In the genomic region with DNA sequence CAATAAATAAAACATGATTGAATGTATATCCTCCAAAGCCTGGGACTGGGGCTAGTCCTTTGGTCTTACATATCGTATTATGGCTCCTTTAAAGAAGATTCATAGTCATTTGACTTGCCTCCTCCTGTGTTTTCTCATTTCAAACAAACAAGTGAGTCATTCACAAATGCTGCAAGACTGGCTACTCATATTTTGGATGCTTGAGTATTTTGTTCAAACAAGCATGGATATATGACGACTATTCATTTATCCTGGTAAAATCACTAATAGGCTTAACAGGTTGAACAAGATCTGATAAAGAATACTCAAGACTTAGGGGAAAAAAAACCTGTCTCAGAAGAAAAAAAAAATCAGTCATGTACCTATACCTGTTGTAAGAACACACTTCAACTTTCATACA, we compare ENCODE assay signal across 15 cellular contexts.
DNase-seq lines count a peak whose midpoint lies in the region; ATAC-seq, FAIRE-seq and TF ChIP-seq lines count a peak whose summit lies in the region.
"Had no signal": no experiment of that assay in that cellular context is flagged by ENCODE, and none has a peak within 500 bp of the region (broad histone marks: within the 10 kb centered on the region; RNA-seq: fewer than 3 reads in every experiment).

No MANE protein-coding gene starts in this region.

- H2BK120ac ChIP-seq in mesenchymal stem cell (ENCODE audit: low read depth, low read length) = no peak overlapping the region

- no peak for TF ChIP-seq POLR2A in body of pancreas (IDR thresholded peaks at IDR 0.05)

- no peak overlapping the region for H3K18ac ChIP-seq in mesenchymal stem cell (ENCODE audit: low read depth in 1 of 2, low read length in 2 of 2)

- H2AFZ ChIP-seq in mesenchymal stem cell (ENCODE audit: low read depth, low read length) = no peak overlapping the region

- TF ChIP-seq CTCF in body of pancreas (IDR thresholded peaks at IDR 0.05) = no peak

- H2BK12ac ChIP-seq in mesenchymal stem cell (ENCODE audit: low read length in 2 of 2) = no peak overlapping the region

- H2BK15ac ChIP-seq in mesenchymal stem cell (ENCODE audit: low read depth, poor library complexity, severe bottlenecking) = no peak overlapping the region

- H3K9ac ChIP-seq in mesenchymal stem cell (ENCODE audit: low read length) = peak overlapping the region; percentile 28

- peaks cover 17% of the 10 kb centered on the region for H3K79me1 ChIP-seq in mesenchymal stem cell (replicated peaks; ENCODE audit: low read length, poor library complexity, severe bottlenecking)

- H3K14ac ChIP-seq in mesenchymal stem cell (ENCODE audit: low read length in 2 of 2) = no peak overlapping the region

- H4K91ac ChIP-seq in mesenchymal stem cell (ENCODE audit: low read length) = no peak overlapping the region

- DNase-seq in ELR (ENCODE audit: low read depth) (peak; percentile 57), NCI-H69 (lab: John Stamatoyannopoulos, UW) (peak; percentile 43), epithelial cell of prostate (ENCODE audit: low read depth, low spot score) (peak; percentile 93), mesenchymal stem cell (peak; percentile 80), body of pancreas (no peak), dedifferentiated amniotic fluid mesenchymal stem cell (ENCODE audit: extremely low spot score) (no peak), frontal cortex (ENCODE audit: low spot score in 2 of 2) (no peak), NCI-H2029 (lab: John Stamatoyannopoulos, UW) (no peak)
- DNase-seq: activated CD8-positive, alpha-beta T cell treated with anti-CD3 and anti-CD28 coated beads, Interleukin-2, amount 10 ng/mL, durations not matched to agents 7 days and 5 days; activated effector memory CD4-positive, alpha-beta T cell treated with Interleukin-2 at 50 U/mL for 16 hours; aorta; mucosa of descending colon; NCI-H345; small intestine; stimulated activated naive B cell treated with anti-CD40 and anti-IgM and Interleukin-4, amounts not matched to agents 10 μg/mL and 1 μg/mL and 100 μg/mL, for 72 hours had no signal

- no peak for ATAC-seq in body of pancreas
- ATAC-seq: activated CD8-positive, alpha-beta T cell treated with anti-CD3 and anti-CD28 coated beads, Interleukin-2, amount 10 ng/mL, durations not matched to agents 7 days and 5 days; mucosa of descending colon; stimulated activated naive B cell treated with anti-CD40 and anti-IgM and Interleukin-4, amounts not matched to agents 10 μg/mL and 1 μg/mL and 100 μg/mL, for 72 hours had no signal

- no peak overlapping the region for H3K4ac ChIP-seq in mesenchymal stem cell (ENCODE audit: low read depth in 1 of 2, low read length in 2 of 2)

- H2AK5ac ChIP-seq in mesenchymal stem cell (ENCODE audit: low read length, severe bottlenecking) = no peak overlapping the region

- H3K27ac ChIP-seq in epithelial cell of prostate (peak overlapping the region; percentile 59), mesenchymal stem cell (ENCODE audit: low read length, poor library complexity, severe bottlenecking) (no peak overlapping the region), body of pancreas (no peak overlapping the region)

- WGBS in mesenchymal stem cell = 20% methylated on average over 1 of the region's 2 CpGs
- WGBS in body of pancreas, 2 donors = 67 to 68% methylated on average over 2 of the region's 2 CpGs

- H3K4me3 ChIP-seq in mesenchymal stem cell (ENCODE audit: insufficient read depth in 1 of 2, low read depth in 1 of 2, low read length in 2 of 2) (no peak overlapping the region), body of pancreas (no peak overlapping the region)
- H3K4me3 ChIP-seq: mucosa of descending colon had no signal

- FAIRE-seq in frontal cortex (lab: Jason Lieb, UNC) = no peak
- FAIRE-seq: small intestine had no signal

- H3K36me3 ChIP-seq in mesenchymal stem cell (ENCODE audit: control insufficient read depth in 1 of 2, insufficient read depth in 2 of 2, low read depth in 1 of 2, low read length in 2 of 2) = no peaks in the 10 kb centered on the region
- H3K36me3 ChIP-seq in body of pancreas (replicated peaks in 1 of 2; ENCODE audit: insufficient read depth in 1 of 2, low read depth in 2 of 2) = no peaks in the 10 kb centered on the region

- intact Hi-C loops in body of pancreas (cut with DNase I) = no loop called here

- H3K23ac ChIP-seq in mesenchymal stem cell (ENCODE audit: low read length in 2 of 2) = no peak overlapping the region

- H3K4me1 ChIP-seq in mesenchymal stem cell (ENCODE audit: control insufficient read depth, insufficient read depth, low read depth, low read length) = no peaks in the 10 kb centered on the region
- peaks cover 11% of the 10 kb centered on the region for H3K4me1 ChIP-seq in body of pancreas

- H3K27me3 ChIP-seq in mesenchymal stem cell (ENCODE audit: control insufficient read depth in 1 of 2, insufficient read depth in 1 of 2, low read length in 2 of 2) = no peaks in the 10 kb centered on the region
- no peaks in the 10 kb centered on the region for H3K27me3 ChIP-seq in body of pancreas

- H4K8ac ChIP-seq in mesenchymal stem cell (ENCODE audit: low read length) = no peak overlapping the region

- H3K4me2 ChIP-seq in mesenchymal stem cell (ENCODE audit: low read length, poor library complexity, severe bottlenecking) = no peak overlapping the region

- H2BK5ac ChIP-seq in mesenchymal stem cell (ENCODE audit: low read depth, low read length, poor library complexity, severe bottlenecking) = no peak overlapping the region

- H3K9me3 ChIP-seq in mesenchymal stem cell (ENCODE audit: control insufficient read depth, low read length) (no peaks in the 10 kb centered on the region), body of pancreas (no peaks in the 10 kb centered on the region)
- H3K9me3 ChIP-seq: mucosa of descending colon had no signal

Comparison
In these comparisons a context has a peak if more than half of its experiments do, and no peak if none do; other contexts are left out.
1. DNase-seq: peak in ELR (single experiment), NCI-H69 (single experiment), epithelial cell of prostate (single experiment) and mesenchymal stem cell (single experiment); none in body of pancreas (0 of 4), dedifferentiated amniotic fluid mesenchymal stem cell (single experiment), frontal cortex (0 of 2) and NCI-H2029 (single experiment).